Comparison of ENCODE assay signal across 10 cellular contexts in the genomic region with DNA sequence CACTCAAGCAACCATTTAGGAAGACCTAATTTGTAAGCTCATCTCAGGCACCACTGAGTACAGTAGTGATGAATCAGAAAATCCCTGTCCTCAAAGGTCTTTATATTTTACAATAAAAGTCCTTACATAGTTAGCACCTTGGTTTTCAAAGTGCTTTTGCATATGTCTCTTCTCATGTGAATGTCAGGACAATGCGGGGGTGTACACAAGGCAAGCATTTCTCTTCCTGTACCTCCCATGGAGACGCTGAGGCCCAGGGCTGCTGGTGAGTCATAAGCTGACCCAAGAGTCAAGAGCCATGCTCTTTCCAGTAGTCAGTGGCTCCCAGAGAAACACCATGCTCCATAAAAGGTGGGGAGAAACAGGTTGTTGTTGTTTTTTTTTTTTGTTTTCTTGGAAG.
DNase-seq lines count a peak whose midpoint lies in the region; ATAC-seq, FAIRE-seq and TF ChIP-seq lines count a peak whose summit lies in the region.
"Had no signal": no experiment of that assay in that cellular context is flagged by ENCODE, and none has a peak within 500 bp of the region (broad histone marks: within the 10 kb centered on the region; RNA-seq: fewer than 3 reads in every experiment).

No MANE protein-coding gene starts in this region.

- no peak overlapping the region for H3K27ac ChIP-seq in GM23338 (ENCODE audit: low read depth)

- H3K9me3 Mint-ChIP-seq in GM23338 (no peaks in the 10 kb centered on the region), activated B cell treated with CpG ODN at 0.5 μM for 24 hours (no peaks in the 10 kb centered on the region)

- CTCF ChIA-PET in activated B cell treated with CpG ODN at 0.5 μM for 24 hours (lab: Charles Lee), result interaction anchor here (1.0 to 1.4 kb wide), 2 partner anchors 15 to 110 kb away, joined by 3 to 5 read pairs; no protein-coding TSS in a partner anchor

- no peaks in the 10 kb centered on the region for H3K27me3 Mint-ChIP-seq in GM23338 (ENCODE audit: insufficient read depth, low read depth, poor library complexity)
- no peaks in the 10 kb centered on the region for H3K27me3 Mint-ChIP-seq in activated B cell treated with CpG ODN at 0.5 μM for 24 hours

- no peaks in the 10 kb centered on the region for H3K36me3 ChIP-seq in GM23338 (ENCODE audit: insufficient read depth)

- H3F3A ChIP-seq in GM23338 (replicated peaks; ENCODE audit: low read depth), result no peaks in the 10 kb centered on the region

- FAIRE-seq in islet of Langerhans (lab: Jason Lieb, UNC), result peak; percentile 9
- FAIRE-seq: TTC549 had no signal

- peak; percentile 51 for ATAC-seq in GM23338
- ATAC-seq in activated B cell treated with CpG ODN at 0.5 μM for 24 hours (ENCODE audit: low read depth), result peak; percentile 56
- ATAC-seq in HG02973 (IDR thresholded peaks at IDR 0.05; ENCODE audit: unreplicated experiment), result no peak
- ATAC-seq in HG03457 (IDR thresholded peaks at IDR 0.05; ENCODE audit: unreplicated experiment), result no peak
- ATAC-seq in GM21786 (IDR thresholded peaks at IDR 0.05; ENCODE audit: unreplicated experiment), result no peak

- intact Hi-C loops in activated B cell treated with CpG ODN at 0.5 μM for 24 hours (cut with micrococcal nuclease), result no loop called here

- no peak overlapping the region for H3K4me2 ChIP-seq in GM23338

- DNase-seq in CD1c-positive myeloid dendritic cell (ENCODE audit: extremely low spot score) (peak; percentile 10), GM23338 (ENCODE audit: low spot score) (no peak), activated B cell treated with CpG ODN at 0.5 μM for 24 hours (no peak), GM19240 (ENCODE audit: insufficient read length, low spot score) (no peak)
- DNase-seq: effector memory CD4-positive, alpha-beta T cell had no signal

- peaks cover 22% of the 10 kb centered on the region for H3K4me1 Mint-ChIP-seq in GM23338
- H3K4me1 Mint-ChIP-seq in activated B cell treated with CpG ODN at 0.5 μM for 24 hours, result peaks cover 73% of the 10 kb centered on the region

- TF ChIP-seq CTCF in GM23338 (conservative IDR thresholded peaks at IDR 0.05; ENCODE audit: low read depth in 2 of 2) (no peak), activated B cell treated with CpG ODN at 0.5 μM for 24 hours (IDR thresholded peaks at IDR 0.05) (no peak)

- H3K36me3 Mint-ChIP-seq in GM23338 (ENCODE audit: low read depth), result no peaks in the 10 kb centered on the region
- H3K36me3 Mint-ChIP-seq in activated B cell treated with CpG ODN at 0.5 μM for 24 hours (ENCODE audit: low read depth), result peaks cover 72% of the 10 kb centered on the region

- H3K27ac Mint-ChIP-seq in GM23338, result no peak overlapping the region
- peak overlapping the region; percentile 50 for H3K27ac Mint-ChIP-seq in activated B cell treated with CpG ODN at 0.5 μM for 24 hours

- H3K27me3 ChIP-seq in GM23338 (ENCODE audit: insufficient read depth), result no peaks in the 10 kb centered on the region

- H3K79me2 ChIP-seq in GM23338 (replicated peaks; ENCODE audit: insufficient read depth), result no peaks in the 10 kb centered on the region

- no peak overlapping the region for H2AFZ ChIP-seq in GM23338

- H4K20me1 ChIP-seq in GM23338 (replicated peaks; ENCODE audit: insufficient read depth), result no peaks in the 10 kb centered on the region

- peaks cover 8% of the 10 kb centered on the region for H3K4me1 ChIP-seq in GM23338 (ENCODE audit: insufficient read depth)

- H3K4me3 ChIP-seq in GM23338, result no peak overlapping the region

- H3K4me3 Mint-ChIP-seq in GM23338 (no peak overlapping the region), activated B cell treated with CpG ODN at 0.5 μM for 24 hours (no peak overlapping the region)

- POLR2A ChIA-PET in activated B cell treated with CpG ODN at 0.5 μM for 24 hours (lab: Charles Lee), result interaction anchor here (0.6 to 1.1 kb wide), 3 partner anchors 16 to 237 kb away, joined by 3 read pairs; no protein-coding TSS in a partner anchor

- no peaks in the 10 kb centered on the region for H3K9me2 ChIP-seq in GM23338 (ENCODE audit: insufficient read depth)

TF ChIP-seq in GM23338, 12 proteins besides CTCF, POLR2A, EP300 and RAD21:
- no peak for TF ChIP-seq EZH2phosphoT487 (IDR thresholded peaks at IDR 0.05; ENCODE audit: unreplicated experiment)
- TF ChIP-seq, protein P1, sequence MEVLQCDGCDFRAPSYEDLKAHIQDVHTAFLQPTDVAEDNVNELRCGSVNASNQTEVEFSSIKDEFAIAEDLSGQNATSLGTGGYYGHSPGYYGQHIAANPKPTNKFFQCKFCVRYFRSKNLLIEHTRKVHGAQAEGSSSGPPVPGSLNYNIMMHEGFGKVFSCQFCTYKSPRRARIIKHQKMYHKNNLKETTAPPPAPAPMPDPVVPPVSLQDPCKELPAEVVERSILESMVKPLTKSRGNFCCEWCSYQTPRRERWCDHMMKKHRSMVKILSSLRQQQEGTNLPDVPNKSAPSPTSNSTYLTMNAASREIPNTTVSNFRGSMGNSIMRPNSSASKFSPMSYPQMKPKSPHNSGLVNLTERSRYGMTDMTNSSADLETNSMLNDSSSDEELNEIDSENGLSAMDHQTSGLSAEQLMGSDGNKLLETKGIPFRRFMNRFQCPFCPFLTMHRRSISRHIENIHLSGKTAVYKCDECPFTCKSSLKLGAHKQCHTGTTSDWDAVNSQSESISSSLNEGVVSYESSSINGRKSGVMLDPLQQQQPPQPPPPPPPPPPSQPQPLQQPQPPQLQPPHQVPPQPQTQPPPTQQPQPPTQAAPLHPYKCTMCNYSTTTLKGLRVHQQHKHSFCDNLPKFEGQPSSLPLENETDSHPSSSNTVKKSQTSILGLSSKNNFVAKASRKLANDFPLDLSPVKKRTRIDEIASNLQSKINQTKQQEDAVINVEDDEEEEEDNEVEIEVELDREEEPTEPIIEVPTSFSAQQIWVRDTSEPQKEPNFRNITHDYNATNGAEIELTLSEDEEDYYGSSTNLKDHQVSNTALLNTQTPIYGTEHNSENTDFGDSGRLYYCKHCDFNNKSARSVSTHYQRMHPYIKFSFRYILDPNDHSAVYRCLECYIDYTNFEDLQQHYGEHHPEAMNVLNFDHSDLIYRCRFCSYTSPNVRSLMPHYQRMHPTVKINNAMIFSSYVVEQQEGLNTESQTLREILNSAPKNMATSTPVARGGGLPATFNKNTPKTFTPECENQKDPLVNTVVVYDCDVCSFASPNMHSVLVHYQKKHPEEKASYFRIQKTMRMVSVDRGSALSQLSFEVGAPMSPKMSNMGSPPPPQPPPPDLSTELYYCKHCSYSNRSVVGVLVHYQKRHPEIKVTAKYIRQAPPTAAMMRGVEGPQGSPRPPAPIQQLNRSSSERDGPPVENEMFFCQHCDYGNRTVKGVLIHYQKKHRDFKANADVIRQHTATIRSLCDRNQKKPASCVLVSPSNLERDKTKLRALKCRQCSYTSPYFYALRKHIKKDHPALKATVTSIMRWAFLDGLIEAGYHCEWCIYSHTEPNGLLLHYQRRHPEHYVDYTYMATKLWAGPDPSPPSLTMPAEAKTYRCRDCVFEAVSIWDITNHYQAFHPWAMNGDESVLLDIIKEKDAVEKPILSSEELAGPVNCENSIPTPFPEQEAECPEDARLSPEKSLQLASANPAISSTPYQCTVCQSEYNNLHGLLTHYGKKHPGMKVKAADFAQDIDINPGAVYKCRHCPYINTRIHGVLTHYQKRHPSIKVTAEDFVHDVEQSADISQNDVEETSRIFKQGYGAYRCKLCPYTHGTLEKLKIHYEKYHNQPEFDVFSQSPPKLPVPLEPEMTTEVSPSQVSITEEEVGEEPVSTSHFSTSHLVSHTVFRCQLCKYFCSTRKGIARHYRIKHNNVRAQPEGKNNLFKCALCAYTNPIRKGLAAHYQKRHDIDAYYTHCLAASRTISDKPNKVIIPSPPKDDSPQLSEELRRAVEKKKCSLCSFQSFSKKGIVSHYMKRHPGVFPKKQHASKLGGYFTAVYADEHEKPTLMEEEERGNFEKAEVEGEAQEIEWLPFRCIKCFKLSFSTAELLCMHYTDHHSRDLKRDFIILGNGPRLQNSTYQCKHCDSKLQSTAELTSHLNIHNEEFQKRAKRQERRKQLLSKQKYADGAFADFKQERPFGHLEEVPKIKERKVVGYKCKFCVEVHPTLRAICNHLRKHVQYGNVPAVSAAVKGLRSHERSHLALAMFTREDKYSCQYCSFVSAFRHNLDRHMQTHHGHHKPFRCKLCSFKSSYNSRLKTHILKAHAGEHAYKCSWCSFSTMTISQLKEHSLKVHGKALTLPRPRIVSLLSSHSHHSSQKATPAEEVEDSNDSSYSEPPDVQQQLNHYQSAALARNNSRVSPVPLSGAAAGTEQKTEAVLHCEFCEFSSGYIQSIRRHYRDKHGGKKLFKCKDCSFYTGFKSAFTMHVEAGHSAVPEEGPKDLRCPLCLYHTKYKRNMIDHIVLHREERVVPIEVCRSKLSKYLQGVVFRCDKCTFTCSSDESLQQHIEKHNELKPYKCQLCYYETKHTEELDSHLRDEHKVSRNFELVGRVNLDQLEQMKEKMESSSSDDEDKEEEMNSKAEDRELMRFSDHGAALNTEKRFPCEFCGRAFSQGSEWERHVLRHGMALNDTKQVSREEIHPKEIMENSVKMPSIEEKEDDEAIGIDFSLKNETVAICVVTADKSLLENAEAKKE (CRISPR knock-in tag; IDR thresholded peaks at IDR 0.05), result peak; percentile 37; the same call in 1 of the 2 replicates

Comparison
In these comparisons a context has a peak if more than half of its experiments do, and no peak if none do; other contexts are left out.
1. ATAC-seq: peak in GM23338 (single experiment) and activated B cell treated with CpG ODN at 0.5 μM for 24 hours (single experiment); none in HG02973 (single experiment), HG03457 (single experiment) and GM21786 (single experiment).